20 cellular contexts compared by ENCODE assay signal in genomic region chr12:49227701-49228100, GRCh38. TPM values are rescaled to one million over a fixed set of nuclear protein-coding genes. Genes with fewer than 3 reads are reported as not detected.
A peak's percentile ranks its signal among the peaks of the same experiment; 100 is the strongest.
DNase-seq lines count a peak whose midpoint lies in the region; ATAC-seq lines count a peak whose summit lies in the region.
"Had no signal": no experiment of that assay in that cellular context is flagged by ENCODE, and none has a peak within 500 bp of the region (broad histone marks: within the 10 kb centered on the region; RNA-seq: fewer than 3 reads in every experiment).

No MANE protein-coding gene starts in this region.

- no peak overlapping the region for H3K4me3 Mint-ChIP-seq in activated T-cell treated with anti-CD3 and anti-CD28 coated beads, Interleukin-2, amount 50 U/mL, for 4 hours
- H3K4me3 Mint-ChIP-seq: activated CD4-positive, alpha-beta memory T cell treated with anti-CD3 and anti-CD28 coated beads for 36 hours; activated naive CD4-positive, alpha-beta T cell treated with anti-CD3 and anti-CD28 coated beads for 36 hours; nephron progenitor cell; stimulated activated memory B cell treated with anti-CD40 and anti-IgM and Interleukin-4, amounts not matched to agents 10 μg/mL and 1 μg/mL and 100 μg/mL, for 72 hours; T-helper 1 cell treated with Interleukin-12 subunit alpha and Interleukin-12 subunit beta and Interleukin-4 antibody, amounts not matched to agents 30 μg/mL and 1 μg/mL, for 36 hours; type B pancreatic cell had no signal

- ATAC-seq in activated T-cell treated with anti-CD3 and anti-CD28 coated beads, Interleukin-2, amount 50 U/mL, for 4 hours = no peak
- ATAC-seq: stimulated activated memory B cell treated with anti-CD40 and anti-IgM and Interleukin-4, amounts not matched to agents 10 μg/mL and 1 μg/mL and 100 μg/mL, for 72 hours had no signal

- H3K9me3 Mint-ChIP-seq in activated T-cell treated with anti-CD3 and anti-CD28 coated beads, Interleukin-2, amount 50 U/mL, for 4 hours = no peaks in the 10 kb centered on the region
- H3K9me3 Mint-ChIP-seq: activated CD4-positive, alpha-beta memory T cell treated with anti-CD3 and anti-CD28 coated beads for 36 hours; activated naive CD4-positive, alpha-beta T cell treated with anti-CD3 and anti-CD28 coated beads for 36 hours; nephron progenitor cell; stimulated activated memory B cell treated with anti-CD40 and anti-IgM and Interleukin-4, amounts not matched to agents 10 μg/mL and 1 μg/mL and 100 μg/mL, for 72 hours; T-helper 1 cell treated with Interleukin-12 subunit alpha and Interleukin-12 subunit beta and Interleukin-4 antibody, amounts not matched to agents 30 μg/mL and 1 μg/mL, for 36 hours; type B pancreatic cell had no signal

- H3K4me3 ChIP-seq in ectodermal cell (ENCODE audit: insufficient read depth, low read depth, low read length) = no peak overlapping the region
- H3K4me3 ChIP-seq: right atrium auricular region had no signal

- no peaks in the 10 kb centered on the region for H3K4me1 Mint-ChIP-seq in activated T-cell treated with anti-CD3 and anti-CD28 coated beads, Interleukin-2, amount 50 U/mL, for 4 hours (ENCODE audit: low read depth)

- no peaks in the 10 kb centered on the region for H3K36me3 Mint-ChIP-seq in activated T-cell treated with anti-CD3 and anti-CD28 coated beads, Interleukin-2, amount 50 U/mL, for 4 hours (ENCODE audit: insufficient read depth)
- H3K36me3 Mint-ChIP-seq: activated CD4-positive, alpha-beta memory T cell treated with anti-CD3 and anti-CD28 coated beads for 36 hours; stimulated activated memory B cell treated with anti-CD40 and anti-IgM and Interleukin-4, amounts not matched to agents 10 μg/mL and 1 μg/mL and 100 μg/mL, for 72 hours; type B pancreatic cell had no signal

- peaks cover 22% of the 10 kb centered on the region for H3K4me1 ChIP-seq in ectodermal cell (ENCODE audit: control insufficient read depth, insufficient read depth, low read length)

- H3K27ac ChIP-seq in ectodermal cell (ENCODE audit: insufficient read depth, low read depth, low read length, poor library complexity, severe bottlenecking) (peak overlapping the region; percentile 40), substantia nigra (ENCODE audit: low read depth, low read length, poor library complexity, severe bottlenecking) (peak overlapping the region; percentile 36)
- H3K27ac ChIP-seq: C4-2B, right atrium auricular region had no signal

- H3K27me3 ChIP-seq in ectodermal cell (ENCODE audit: control insufficient read depth, insufficient read depth, low read length, poor library complexity, severe bottlenecking) = no peaks in the 10 kb centered on the region
- H3K27me3 ChIP-seq: right atrium auricular region had no signal

- no peaks in the 10 kb centered on the region for H3K36me3 ChIP-seq in ectodermal cell (ENCODE audit: control insufficient read depth, insufficient read depth, low read length)
- H3K36me3 ChIP-seq: right atrium auricular region had no signal

- DNase-seq in NCI-H2029 treated with DMSO at 0.1 percent for 48 hours (lab: John Stamatoyannopoulos, UW) = peak; percentile 23
- DNase-seq in NCI-H2029 (lab: John Stamatoyannopoulos, UW) = no peak
- DNase-seq in NCI-H446 treated with DMSO at 0.1 percent for 48 hours (lab: John Stamatoyannopoulos, UW) = peak; percentile 75
- DNase-seq in substantia nigra (lab: John Stamatoyannopoulos, UW) = peak in 5 of 49 donors; percentile 15 to 59 (median 27)
- DNase-seq in hepatic stellate cell (ENCODE audit: low spot score) = no peak
- DNase-seq in activated T-cell treated with anti-CD3 and anti-CD28 coated beads, Interleukin-2, amount 50 U/mL, for 4 hours = no peak
- no peak for DNase-seq in NCI-H526 treated with DMSO at 0.1 percent for 48 hours (lab: John Stamatoyannopoulos, UW)
- DNase-seq: activated CD4-positive, alpha-beta memory T cell treated with anti-CD3 and anti-CD28 coated beads for 36 hours; activated naive CD4-positive, alpha-beta T cell treated with anti-CD3 and anti-CD28 coated beads for 36 hours; activated T-cell treated with anti-CD3 and anti-CD28 coated beads, Interleukin-2, amount 50 U/mL, for 1 hour; mesendoderm; nephron progenitor cell; Right ventricle myocardium superior; stimulated activated CD4-positive, alpha-beta T cell treated with anti-CD3 and anti-CD28 coated beads, Interleukin-15, amount 100 ng/mL, for 24 hours had no signal

- 93 to 95% methylated on average over 2 of the region's 2 CpGs for WGBS in ectodermal cell, 2 experiments

- no peaks in the 10 kb centered on the region for H3K27me3 Mint-ChIP-seq in activated T-cell treated with anti-CD3 and anti-CD28 coated beads, Interleukin-2, amount 50 U/mL, for 4 hours (ENCODE audit: low read depth)
- H3K27me3 Mint-ChIP-seq: activated CD4-positive, alpha-beta memory T cell treated with anti-CD3 and anti-CD28 coated beads for 36 hours; stimulated activated memory B cell treated with anti-CD40 and anti-IgM and Interleukin-4, amounts not matched to agents 10 μg/mL and 1 μg/mL and 100 μg/mL, for 72 hours; type B pancreatic cell had no signal

- no peaks in the 10 kb centered on the region for H3K9me3 ChIP-seq in ectodermal cell (ENCODE audit: control insufficient read depth, low read length)
- H3K9me3 ChIP-seq: right atrium auricular region had no signal

RNA-seq across cellular contexts. Expression of gene TUBA1C, which starts 37.2 kb away (rescaled TPM):
- 483 TPM for polyA plus RNA-seq in ectodermal cell (2013, experiment 1 of 4)
- 449 TPM for polyA plus RNA-seq in ectodermal cell (2013, experiment 2 of 4)
- polyA plus RNA-seq in ectodermal cell (2013, experiment 3 of 4) = 493 TPM
- polyA plus RNA-seq in ectodermal cell (2013, experiment 4 of 4) = 518 TPM
- total RNA-seq in activated T-cell treated with anti-CD3 and anti-CD28 coated beads, Interleukin-2, amount 50 U/mL, for 4 hours = 100 to 1,000 TPM; 529 to 597 (median 572) TPM

RNA-seq across cellular contexts. Expression of gene TUBA1A, which starts 38.8 kb away (rescaled TPM):
- 1,671 TPM for polyA plus RNA-seq in ectodermal cell (2013, experiment 1 of 4)
- polyA plus RNA-seq in ectodermal cell (2013, experiment 2 of 4) = 1,656 TPM
- polyA plus RNA-seq in ectodermal cell (2013, experiment 3 of 4) = 1,432 TPM
- 1,669 TPM for polyA plus RNA-seq in ectodermal cell (2013, experiment 4 of 4)
- total RNA-seq in activated T-cell treated with anti-CD3 and anti-CD28 coated beads, Interleukin-2, amount 50 U/mL, for 4 hours = 10 to 100 TPM; 23.5 to 37.0 (median 24.7) TPM

Comparison
In these comparisons a context has a peak if more than half of its experiments do, and no peak if none do; other contexts are left out.
1. DNase-seq: peak in NCI-H2029 treated with DMSO at 0.1 percent for 48 hours (single experiment) and NCI-H446 treated with DMSO at 0.1 percent for 48 hours (single experiment); none in NCI-H2029 (single experiment), hepatic stellate cell (single experiment), activated T-cell treated with anti-CD3 and anti-CD28 coated beads, Interleukin-2, amount 50 U/mL, for 4 hours (single experiment) and NCI-H526 treated with DMSO at 0.1 percent for 48 hours (single experiment).